Comparison of ENCODE assay signal across 8 cellular contexts in the genomic region with DNA sequence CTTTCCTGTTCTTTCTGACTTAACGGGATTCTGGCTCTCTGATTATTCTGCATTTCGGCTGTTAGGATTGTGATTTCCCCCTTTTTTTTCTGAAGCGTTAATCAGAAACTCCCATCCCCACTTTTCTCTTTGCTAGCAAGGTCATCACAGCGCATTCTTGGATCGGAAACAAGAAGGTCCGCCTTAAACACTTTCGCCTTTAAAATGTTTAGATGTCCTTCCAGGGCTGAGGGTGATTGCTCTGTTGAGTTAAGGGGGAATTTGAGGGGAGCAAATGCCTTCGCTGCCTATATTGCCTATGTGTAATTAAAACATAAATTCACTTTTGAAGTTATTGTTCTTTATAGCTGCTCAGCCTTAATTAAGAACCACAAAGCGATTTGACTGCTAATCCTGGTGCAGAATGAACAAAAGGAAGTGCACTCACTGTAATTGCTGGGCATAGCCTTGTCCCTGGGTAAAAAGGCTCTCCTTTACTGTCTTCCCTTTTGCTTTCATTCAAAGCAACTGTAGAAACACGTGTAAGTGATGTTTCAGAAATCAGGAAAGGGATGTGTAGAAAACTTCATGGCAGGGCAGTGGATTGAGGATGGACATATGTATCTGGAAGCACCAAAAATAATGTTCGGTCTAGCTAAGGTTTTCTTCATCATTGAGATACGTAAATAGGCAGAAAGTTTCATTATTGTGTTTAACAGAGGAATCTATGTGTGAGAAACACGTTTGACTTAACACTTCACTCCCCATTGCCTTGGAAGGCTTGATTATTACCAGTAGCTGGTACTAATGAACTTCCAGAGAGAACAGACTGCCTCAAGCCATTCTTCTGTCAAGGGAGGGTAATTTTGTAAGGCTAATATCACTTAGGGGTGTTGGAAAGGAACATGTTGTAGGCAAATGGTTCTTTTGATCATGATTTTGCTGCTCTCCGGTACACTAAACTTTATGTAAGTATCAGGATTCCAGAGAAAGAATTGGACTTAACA. TPM values are rescaled to one million over a fixed set of nuclear protein-coding genes. Genes with fewer than 3 reads are reported as not detected.
A peak's percentile ranks its signal among the peaks of the same experiment; 100 is the strongest.
DNase-seq lines count a peak whose midpoint lies in the region; ATAC-seq and TF ChIP-seq lines count a peak whose summit lies in the region.

No MANE protein-coding gene starts in this region.

- no peaks in the 10 kb centered on the region for H3K27me3 ChIP-seq in gastroesophageal sphincter

- H3K4me1 ChIP-seq in gastroesophageal sphincter, result peaks cover 6 to 54% (median 8%) of the 10 kb centered on the region in 3 donors

- H3K4me3 Mint-ChIP-seq in activated T-cell treated with anti-CD3 and anti-CD28 coated beads, Interleukin-2, amount 50 U/mL, for 24 hours, result peak overlapping the region; percentile 73

- no peak for TF ChIP-seq POLR2A in gastroesophageal sphincter (IDR thresholded peaks at IDR 0.05)

- peaks cover 85% of the 10 kb centered on the region for H3K27me3 Mint-ChIP-seq in activated T-cell treated with anti-CD3 and anti-CD28 coated beads, Interleukin-2, amount 50 U/mL, for 24 hours

- peaks cover 19% of the 10 kb centered on the region for H3K4me1 Mint-ChIP-seq in activated T-cell treated with anti-CD3 and anti-CD28 coated beads, Interleukin-2, amount 50 U/mL, for 24 hours (ENCODE audit: low read depth)

- no peak for DNase-seq in activated T-cell treated with anti-CD3 and anti-CD28 coated beads, Interleukin-2, amount 50 U/mL, for 24 hours
- DNase-seq in activated T-cell treated with anti-CD3 and anti-CD28 coated beads, Interleukin-2, amount 50 U/mL, for 1 hour, result no peak
- DNase-seq in SW480 (ENCODE audit: low spot score) (peak; percentile 16), NCI-H1092 treated with DMSO at 0.1 percent for 48 hours (lab: John Stamatoyannopoulos, UW) (no peak), mucosa of gallbladder (ENCODE audit: low spot score) (no peak)
- no peak for DNase-seq in stimulated activated CD4-positive, alpha-beta T cell treated with anti-CD3 and anti-CD28 coated beads, Interleukin-2, amount 100 ng/mL, for 24 hours

- peak overlapping the region; percentile 87 to 88 for H3K4me3 ChIP-seq in gastroesophageal sphincter
- peak overlapping the region; percentile 51 to 91 (median 60) for H3K4me3 ChIP-seq in skin epidermis

- no peaks in the 10 kb centered on the region for H3K36me3 Mint-ChIP-seq in activated T-cell treated with anti-CD3 and anti-CD28 coated beads, Interleukin-2, amount 50 U/mL, for 24 hours (ENCODE audit: low read depth)

- no peaks in the 10 kb centered on the region for H3K9me3 ChIP-seq in gastroesophageal sphincter

- TF ChIP-seq CTCF in gastroesophageal sphincter (IDR thresholded peaks at IDR 0.05), result no peak

- H3K27ac ChIP-seq in gastroesophageal sphincter, result peak overlapping the region; percentile 99 to 100 (median 100)
- H3K27ac ChIP-seq in skin epidermis, result peak overlapping the region in 20 of 21 experiments; percentile 87 to 100 (median 98)

- 1 to 2% methylated on average over 14 of the region's 14 CpGs for WGBS in gastroesophageal sphincter (ENCODE audit: low coverage in 1 of 2), 2 donors

- no peaks in the 10 kb centered on the region for H3K36me3 ChIP-seq in gastroesophageal sphincter

- H3K9me3 Mint-ChIP-seq in activated T-cell treated with anti-CD3 and anti-CD28 coated beads, Interleukin-2, amount 50 U/mL, for 24 hours, result no peaks in the 10 kb centered on the region

- peak overlapping the region; percentile 23 for H3K27ac Mint-ChIP-seq in activated T-cell treated with anti-CD3 and anti-CD28 coated beads, Interleukin-2, amount 50 U/mL, for 24 hours

- TF ChIP-seq EP300 in gastroesophageal sphincter (IDR thresholded peaks at IDR 0.05), result no peak

- ATAC-seq in gastroesophageal sphincter, result no peak

RNA-seq across cellular contexts. Expression of gene LAMC1, which starts 1.4 kb away (rescaled TPM):
- total RNA-seq in gastroesophageal sphincter (100 to 1,000 TPM; 363 to 528 (median 514) TPM), mucosa of gallbladder (140 TPM)
